In the genomic region with DNA sequence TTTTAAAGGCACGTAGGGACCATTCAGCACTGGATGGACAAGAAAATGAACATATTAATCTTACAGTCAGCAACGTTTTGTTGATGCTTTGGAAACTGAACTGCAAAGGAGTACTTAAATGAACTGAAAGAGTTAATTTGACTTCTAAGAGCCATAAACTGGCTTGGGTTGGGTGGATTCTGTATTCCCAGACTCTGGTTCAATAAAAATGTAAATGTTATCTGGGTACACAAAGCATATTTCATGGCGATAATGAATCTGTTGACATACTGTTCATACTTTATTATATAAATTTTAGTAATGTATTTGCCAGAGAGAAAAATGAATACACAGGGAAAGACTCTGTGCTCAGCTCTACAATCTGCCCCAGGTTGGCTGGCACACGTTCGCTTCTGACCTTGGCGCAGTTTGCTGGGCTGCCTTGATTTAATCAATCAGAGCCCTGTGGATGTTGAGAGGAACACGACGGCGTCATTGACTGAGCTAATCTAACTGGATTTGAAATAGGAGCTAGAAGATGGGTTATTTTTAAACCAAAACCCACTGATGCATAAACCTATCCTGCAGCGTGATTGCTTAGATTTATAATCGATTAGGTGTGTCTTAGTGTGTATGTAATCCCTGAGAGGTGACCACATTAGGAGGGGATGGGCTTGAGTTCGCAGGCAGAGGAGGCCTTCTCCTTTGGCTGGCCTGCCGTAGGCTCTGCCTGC, we compare ENCODE assay signal across 1 cellular context.
TF ChIP-seq lines count a peak whose summit lies in the region.

No MANE protein-coding gene starts in this region.

TF ChIP-seq in HepG2, 621 proteins besides CTCF, POLR2A, EP300 and RAD21:
- TF ChIP-seq CEBPG (CRISPR knock-in tag; IDR thresholded peaks at IDR 0.05) (no peak), CBFB (CRISPR knock-in tag; IDR thresholded peaks at IDR 0.05) (no peak), PAWR (CRISPR knock-in tag; IDR thresholded peaks at IDR 0.05; ENCODE audit: borderline replicate concordance) (no peak), ZNF850 (CRISPR knock-in tag; conservative IDR thresholded peaks at IDR 0.05) (no peak), THAP8 (CRISPR knock-in tag; IDR thresholded peaks at IDR 0.05; ENCODE audit: borderline replicate concordance) (no peak), ZNF143 (CRISPR knock-in tag; IDR thresholded peaks at IDR 0.05) (no peak), ZNF547 (CRISPR knock-in tag; IDR thresholded peaks at IDR 0.05) (no peak), ZNF503 (CRISPR knock-in tag; IDR thresholded peaks at IDR 0.05) (no peak), ZNF75D (CRISPR knock-in tag; IDR thresholded peaks at IDR 0.05; ENCODE audit: borderline replicate concordance) (no peak), MIER2 (CRISPR knock-in tag; IDR thresholded peaks at IDR 0.05) (no peak), ZBTB40 (IDR thresholded peaks at IDR 0.05) (no peak), ZBTB40 (CRISPR knock-in tag; IDR thresholded peaks at IDR 0.05) (no peak), MXD1 (CRISPR knock-in tag; IDR thresholded peaks at IDR 0.05) (no peak), ZNF678 (CRISPR knock-in tag; IDR thresholded peaks at IDR 0.05) (no peak), ARID5B (CRISPR knock-in tag; IDR thresholded peaks at IDR 0.05) (no peak), HMG20B (CRISPR knock-in tag; conservative IDR thresholded peaks at IDR 0.05) (no peak), ZZZ3 (CRISPR knock-in tag; IDR thresholded peaks at IDR 0.05; ENCODE audit: borderline replicate concordance) (no peak), ZBTB7B (CRISPR knock-in tag; IDR thresholded peaks at IDR 0.05) (no peak), ZNF570 (CRISPR knock-in tag; IDR thresholded peaks at IDR 0.05; ENCODE audit: borderline replicate concordance) (no peak), CBX1 (IDR thresholded peaks at IDR 0.05; ENCODE audit: low read depth) (no peak)
TF ChIP-seq in HepG2: peak in this region for 0.
